Comparison of ENCODE assay signal across 9 cellular contexts in genomic region chr2:3651686-3652516, GRCh38. TPM values are rescaled to one million over a fixed set of nuclear protein-coding genes. Genes with fewer than 3 reads are reported as not detected.
DNase-seq lines count a peak whose midpoint lies in the region; ATAC-seq, FAIRE-seq and TF ChIP-seq lines count a peak whose summit lies in the region.
"Had no signal": no experiment of that assay in that cellular context is flagged by ENCODE, and none has a peak within 500 bp of the region (broad histone marks: within the 10 kb centered on the region; RNA-seq: fewer than 3 reads in every experiment).

No MANE protein-coding gene starts in this region.

- no peaks in the 10 kb centered on the region for H3K79me2 ChIP-seq in astrocyte (ENCODE audit: insufficient read depth, low read length)

- no peak overlapping the region for H3K27ac Mint-ChIP-seq in astrocyte (ENCODE audit: unreplicated experiment)

- H3K36me3 Mint-ChIP-seq in astrocyte (ENCODE audit: low read depth, unreplicated experiment): no peaks in the 10 kb centered on the region

- FAIRE-seq in astrocyte (lab: Jason Lieb, UNC): no peak

- H3K9me3 ChIP-seq in astrocyte (ENCODE audit: insufficient read depth, low read depth, low read length) (no peaks in the 10 kb centered on the region), iPS-18a (ENCODE audit: control insufficient read depth, low read depth, low read length) (no peaks in the 10 kb centered on the region)
- H3K9me3 ChIP-seq: SJSA1 had no signal

- H3K4me1 ChIP-seq in astrocyte (ENCODE audit: insufficient read depth, low read length) (peaks cover 10% of the 10 kb centered on the region), iPS-18a (ENCODE audit: control insufficient read depth, low read depth, low read length) (peaks cover 13% of the 10 kb centered on the region)
- H3K4me1 ChIP-seq: SJSA1 had no signal

- peaks cover 7% of the 10 kb centered on the region for H3K27me3 ChIP-seq in astrocyte (ENCODE audit: insufficient read depth, low read length)
- H3K27me3 ChIP-seq in iPS-18a (ENCODE audit: control insufficient read depth, insufficient read depth, low read length): no peaks in the 10 kb centered on the region
- H3K27me3 ChIP-seq: SJSA1 had no signal

- no peak for TF ChIP-seq CTCF in astrocyte (IDR thresholded peaks at IDR 0.05; ENCODE audit: insufficient read depth, low read depth, low read length)

- H3K27ac ChIP-seq in astrocyte (ENCODE audit: low read depth, low read length) (no peak overlapping the region), iPS-18a (ENCODE audit: low read length) (peak overlapping the region; percentile 94), skin epidermis (peak overlapping the region in 10 of 21 experiments; percentile 1 to 53 (median 31))
- H3K27ac ChIP-seq: SJSA1 had no signal

- H3K4me3 ChIP-seq in astrocyte (ENCODE audit: insufficient read depth, low read depth, low read length): peak overlapping the region; percentile 42
- peak overlapping the region; percentile 74 for H3K4me3 ChIP-seq in iPS-18a (ENCODE audit: low read length)
- H3K4me3 ChIP-seq in skin epidermis: peak overlapping the region; percentile 7 to 35 (median 17)
- H3K4me3 ChIP-seq: SJSA1 had no signal

- peaks cover 2% of the 10 kb centered on the region for H3K9me3 Mint-ChIP-seq in astrocyte (ENCODE audit: unreplicated experiment)

- DNase-seq in DMS53 treated with DMSO at 0.1 percent for 48 hours (lab: John Stamatoyannopoulos, UW; ENCODE audit: unreplicated experiment): peak; percentile 80
- peak; percentile 40 to 43 for DNase-seq in Kasumi-1 (lab: John Stamatoyannopoulos, UW)
- DNase-seq in T-helper 1 cell: peak in 4 of 5 donors; percentile 20 to 61 (median 42)
- peak; percentile 34 for DNase-seq in astrocyte (ENCODE audit: low read depth)
- DNase-seq in NK-92 (lab: John Stamatoyannopoulos, UW; ENCODE audit: unreplicated experiment): no peak

- peaks cover 10% of the 10 kb centered on the region for H3K4me1 Mint-ChIP-seq in astrocyte (ENCODE audit: low read depth, unreplicated experiment)

- peaks cover 22% of the 10 kb centered on the region for H3K27me3 Mint-ChIP-seq in astrocyte (ENCODE audit: low read depth, unreplicated experiment)

- H3K36me3 ChIP-seq in astrocyte (ENCODE audit: insufficient read depth, low read length) (no peaks in the 10 kb centered on the region), iPS-18a (ENCODE audit: control insufficient read depth, low read depth, low read length) (no peaks in the 10 kb centered on the region)
- H3K36me3 ChIP-seq: SJSA1 had no signal

- H3K4me2 ChIP-seq in astrocyte (ENCODE audit: low read length): peak overlapping the region; percentile 85

- peak overlapping the region; percentile 97 for H2AFZ ChIP-seq in astrocyte (ENCODE audit: low read depth, low read length)

- peak; percentile 69 for ATAC-seq in GM21576 (IDR thresholded peaks at IDR 0.05; ENCODE audit: unreplicated experiment)

- H3K4me3 Mint-ChIP-seq in astrocyte (ENCODE audit: unreplicated experiment): no peak overlapping the region

- H4K20me1 ChIP-seq in astrocyte (ENCODE audit: insufficient read depth, low read length): no peaks in the 10 kb centered on the region

- H3K9ac ChIP-seq in astrocyte (ENCODE audit: low read length): peak overlapping the region; percentile 63
- H3K9ac ChIP-seq in iPS-18a (ENCODE audit: low read length): peak overlapping the region; percentile 93

RNA-seq across cellular contexts. Expression of gene ALLC, which starts 6.1 kb away (rescaled TPM):
- total RNA-seq in astrocyte: not detected in 2 replicates
- total RNA-seq: SJSA1 had no signal

RNA-seq across cellular contexts. Expression of gene DCDC2C, which starts 51.5 kb away (rescaled TPM):
- total RNA-seq in astrocyte: not detected in 2 replicates
- total RNA-seq: SJSA1 had no signal

RNA-seq across cellular contexts. Expression of gene COLEC11, which starts 57.0 kb away (rescaled TPM):
- not detected in 2 replicates for total RNA-seq in astrocyte
- total RNA-seq: SJSA1 had no signal

Comparison
In these comparisons a context has a peak if more than half of its experiments do, and no peak if none do; other contexts are left out.
1. H3K4me3 ChIP-seq: peak in every context shown above with its lines; median percentile 74 in iPS-18a; 42 in astrocyte; 17 in skin epidermis.